In genomic region chr11:14541180-14541579, GRCh38 we compare ENCODE assay signal across 13 cellular contexts. TPM values are rescaled to one million over a fixed set of nuclear protein-coding genes. Genes with fewer than 3 reads are reported as not detected.
DNase-seq lines count a peak whose midpoint lies in the region; ATAC-seq lines count a peak whose summit lies in the region.
"Had no signal": no experiment of that assay in that cellular context is flagged by ENCODE, and none has a peak within 500 bp of the region (broad histone marks: within the 10 kb centered on the region; RNA-seq: fewer than 3 reads in every experiment).

No MANE protein-coding gene starts in this region.

- no peak overlapping the region for H3K27ac ChIP-seq in ACC112 (ENCODE audit: low read depth, low read length)
- H3K27ac ChIP-seq: psoas muscle had no signal

- no peak overlapping the region for H3K9ac ChIP-seq in endocrine pancreas (ENCODE audit: control insufficient read depth, insufficient read depth, low read length)
- H3K9ac ChIP-seq: SK-N-SH had no signal

- H3K9me3 ChIP-seq in endocrine pancreas (ENCODE audit: control insufficient read depth, low read length), result no peaks in the 10 kb centered on the region
- H3K9me3 ChIP-seq: psoas muscle, SK-N-SH had no signal

- ATAC-seq in activated CD4-positive, CD25-positive, alpha-beta regulatory T cell treated with anti-CD3 and anti-CD28 coated beads, Interleukin-2, amount 50 U/mL, for 24 hours, result no peak

- H2AFZ ChIP-seq in ACC112 (ENCODE audit: low read length, unreplicated experiment), result peak overlapping the region; percentile 29

- no peaks in the 10 kb centered on the region for H3K27me3 ChIP-seq in ACC112 (ENCODE audit: insufficient read depth, low read length)
- no peaks in the 10 kb centered on the region for H3K27me3 ChIP-seq in endocrine pancreas (ENCODE audit: control insufficient read depth, insufficient read depth, low read length)

- no peaks in the 10 kb centered on the region for H3K36me3 ChIP-seq in ACC112 (ENCODE audit: insufficient read depth, low read length)
- no peaks in the 10 kb centered on the region for H3K36me3 ChIP-seq in endocrine pancreas (ENCODE audit: control insufficient read depth, insufficient read depth, low read length)

- DNase-seq in NCI-H69 (lab: John Stamatoyannopoulos, UW), result peak; percentile 14
- DNase-seq in midbrain (lab: John Stamatoyannopoulos, UW), result peak; percentile 50
- no peak for DNase-seq in occipital lobe (lab: John Stamatoyannopoulos, UW)
- no peak for DNase-seq in superior temporal gyrus (ENCODE audit: extremely low spot score)
- DNase-seq in cerebellar nuclear complex (lab: John Stamatoyannopoulos, UW), result no peak
- DNase-seq: activated CD8-positive, alpha-beta memory T cell treated with anti-CD3 and anti-CD28 coated beads for 24 hours; GF-D8; NCI-H226; psoas muscle; SK-N-SH had no signal

- H3K4me3 ChIP-seq in ACC112 (ENCODE audit: low read depth, low read length) (peak overlapping the region; percentile 11; the same call in 1 of the 2 replicates), endocrine pancreas (ENCODE audit: control insufficient read depth, insufficient read depth, low read length) (peak overlapping the region; percentile 24)
- H3K4me3 ChIP-seq: psoas muscle had no signal

- H3K4me1 ChIP-seq in ACC112 (ENCODE audit: control insufficient read depth, insufficient read depth, low read length, unreplicated experiment) (peaks cover 9% of the 10 kb centered on the region), endocrine pancreas (ENCODE audit: control insufficient read depth, insufficient read depth, low read length) (peaks cover 13% of the 10 kb centered on the region)
- H3K4me1 ChIP-seq: psoas muscle had no signal

- H3K79me2 ChIP-seq in ACC112 (ENCODE audit: control insufficient read depth, insufficient read depth, low read length, unreplicated experiment), result no peaks in the 10 kb centered on the region

RNA-seq across cellular contexts. Expression of gene PSMA1, which starts 21.0 kb away (rescaled TPM):
- total RNA-seq in occipital lobe, result 153 TPM

RNA-seq across cellular contexts. Expression of gene COPB1, which starts 41.6 kb away (rescaled TPM):
- total RNA-seq in occipital lobe, result 154 TPM

Comparison
In these comparisons a context has a peak if more than half of its experiments do, and no peak if none do; other contexts are left out.
1. DNase-seq: peak in NCI-H69 (single experiment) and midbrain (single experiment); none in occipital lobe (single experiment), superior temporal gyrus (single experiment) and cerebellar nuclear complex (0 of 2).